Comparison of ENCODE assay signal across 20 cellular contexts in the genomic region with DNA sequence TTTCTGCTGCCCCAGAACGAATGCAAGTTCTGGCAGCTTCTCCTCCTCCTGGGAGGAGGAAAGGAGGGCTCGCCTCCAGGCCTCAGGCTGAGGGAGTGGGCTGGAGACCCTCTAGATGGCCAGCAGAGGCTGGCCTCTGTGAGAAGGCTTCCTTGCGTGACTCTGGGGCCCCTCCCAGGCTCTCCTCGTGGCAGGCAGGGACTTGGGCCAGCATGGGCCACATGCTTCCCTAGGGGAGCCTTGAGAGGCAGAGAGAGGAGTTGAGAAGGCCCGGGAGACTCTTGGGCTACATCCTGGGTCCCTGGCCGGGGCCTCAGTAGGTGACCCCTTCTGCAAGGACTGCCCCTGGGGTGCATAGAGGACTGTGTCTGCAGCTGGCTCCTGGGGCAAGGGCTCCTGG. TPM values are rescaled to one million over a fixed set of nuclear protein-coding genes. Genes with fewer than 3 reads are reported as not detected.
DNase-seq lines count a peak whose midpoint lies in the region; ATAC-seq and TF ChIP-seq lines count a peak whose summit lies in the region.
"Had no signal": no experiment of that assay in that cellular context is flagged by ENCODE, and none has a peak within 500 bp of the region (broad histone marks: within the 10 kb centered on the region; RNA-seq: fewer than 3 reads in every experiment).

No MANE protein-coding gene starts in this region.

- H3K4me3 Mint-ChIP-seq in Calu3 (ENCODE audit: low read depth, unreplicated experiment) (no peak overlapping the region), T-cell (no peak overlapping the region)
- H3K4me3 Mint-ChIP-seq: CD14-positive monocyte had no signal

- peaks cover 68% of the 10 kb centered on the region for H3K4me1 ChIP-seq in left ventricle myocardium inferior

- DNase-seq in Right ventricle myocardium superior (no peak), cardiac septum (ENCODE audit: low spot score) (no peak), left ventricle myocardium inferior (no peak), sciatic nerve (ENCODE audit: low spot score) (no peak), Calu3 (no peak), T-cell (no peak), AG08396 (ENCODE audit: low spot score) (no peak), NAMALWA (ENCODE audit: low spot score) (no peak)
- DNase-seq: 8988T; activated CD4-positive, alpha-beta T cell treated with anti-CD3 and anti-CD28 coated beads for 48 hours; activated naive CD4-positive, alpha-beta T cell treated with Interleukin-2 at 50 U/mL for 16 hours; brain microvascular endothelial cell; DMS53; GOT3; kidney glomerular epithelial cell; mucosa of descending colon; NCI-H524 treated with DMSO at 0.1 percent for 48 hours; stimulated activated CD4-positive, alpha-beta T cell treated with anti-CD3 and anti-CD28 coated beads, Interleukin-2, amount 100 ng/mL, for 24 hours; T1000 had no signal

- H3K36me3 Mint-ChIP-seq in Calu3 (ENCODE audit: insufficient read depth, unreplicated experiment), result peaks cover 5% of the 10 kb centered on the region
- no peaks in the 10 kb centered on the region for H3K36me3 Mint-ChIP-seq in T-cell

- H3K9me3 Mint-ChIP-seq in Calu3 (ENCODE audit: low read depth, unreplicated experiment) (no peaks in the 10 kb centered on the region), T-cell (no peaks in the 10 kb centered on the region)
- H3K9me3 Mint-ChIP-seq: CD14-positive monocyte had no signal

- peak overlapping the region; percentile 86 for H3K27ac ChIP-seq in left ventricle myocardium inferior (replicated peaks)
- H3K27ac ChIP-seq: brain microvascular endothelial cell had no signal

- intact Hi-C loops in Right ventricle myocardium superior (cut with DNase I), result no loop called here
- intact Hi-C loops in cardiac septum (cut with DNase I), result no loop called here
- intact Hi-C loops in left ventricle myocardium inferior (cut with micrococcal nuclease), result no loop called here
- intact Hi-C loops in sciatic nerve (cut with DNase I), result no loop called here
- intact Hi-C loops in Calu3 (cut with micrococcal nuclease; ENCODE audit: unreplicated experiment), result no loop called here

- no peaks in the 10 kb centered on the region for H3K9me3 ChIP-seq in left ventricle myocardium inferior (replicated peaks)
- H3K9me3 ChIP-seq: mucosa of descending colon had no signal

- POLR2A ChIA-PET in T-cell (lab: Charles Lee), result no interaction called here

- H3K4me1 Mint-ChIP-seq in Calu3 (ENCODE audit: low read depth, unreplicated experiment) (peaks cover 11% of the 10 kb centered on the region), T-cell (peaks cover 0 to 1% (median 0%) of the 10 kb centered on the region in 3 donors)

- ATAC-seq in Right ventricle myocardium superior (ENCODE audit: poor library complexity), result peak; percentile 8
- ATAC-seq in sciatic nerve, result peak; percentile 16
- ATAC-seq in T-cell (replicated peaks in 1 of 4), result no peak
- ATAC-seq: mucosa of descending colon had no signal

- H3K27me3 Mint-ChIP-seq in Calu3 (ENCODE audit: unreplicated experiment) (no peaks in the 10 kb centered on the region), T-cell (no peaks in the 10 kb centered on the region)

- TF ChIP-seq CTCF in left ventricle myocardium inferior (IDR thresholded peaks at IDR 0.05; ENCODE audit: borderline replicate concordance) (no peak), Calu3 (IDR thresholded peaks at IDR 0.05; ENCODE audit: unreplicated experiment) (no peak)

- no peak overlapping the region for H3K4me3 ChIP-seq in left ventricle myocardium inferior
- H3K4me3 ChIP-seq: mucosa of descending colon had no signal

- peaks cover 35% of the 10 kb centered on the region for H3K36me3 ChIP-seq in left ventricle myocardium inferior

- no TSS peak for BruUV-seq in Calu3 (replicated peaks; lab: Mats Ljungman, UMichigan)

- no peaks in the 10 kb centered on the region for H3K27me3 ChIP-seq in left ventricle myocardium inferior (ENCODE audit: low read depth)
- H3K27me3 ChIP-seq: brain microvascular endothelial cell had no signal

- no peak overlapping the region for H3K27ac Mint-ChIP-seq in Calu3 (ENCODE audit: unreplicated experiment)
- H3K27ac Mint-ChIP-seq in T-cell, result no peak overlapping the region

- CTCF ChIA-PET in Calu3 (lab: Charles Lee), result no interaction called here
- CTCF ChIA-PET in T-cell (lab: Charles Lee), result no interaction called here

RNA-seq across cellular contexts. Expression of a gene that starts 25.9 kb away (rescaled TPM):
- total RNA-seq in Right ventricle myocardium superior (7.2 TPM), cardiac septum (9.4 TPM), left ventricle myocardium inferior (6.3 TPM), sciatic nerve (20.2 TPM), Calu3 (2022) (0.32 TPM in 1 of 2 replicates, not detected in the other), T-cell (10 to 100 TPM in 3 of 5 donors, 1 to 10 TPM in 2; 3.4 to 20.6 (median 15.4) TPM)

RNA-seq across cellular contexts. Expression of a gene that starts 39.8 kb away (rescaled TPM):
- 18.4 TPM for total RNA-seq in Right ventricle myocardium superior
- 17.5 TPM for total RNA-seq in cardiac septum
- 19.6 TPM for total RNA-seq in left ventricle myocardium inferior
- 34.7 TPM for total RNA-seq in sciatic nerve
- total RNA-seq in Calu3 (2022), result 36.5 and 40.2 TPM in 2 replicates
- 100 to 1,000 TPM in 2 of 5 donors, 10 to 100 TPM in 3; 68.9 to 121 (median 95.6) TPM for total RNA-seq in T-cell

RNA-seq across cellular contexts. Expression of a gene that starts 41.3 kb away (rescaled TPM):
- 44.6 TPM for total RNA-seq in Right ventricle myocardium superior
- 33.8 TPM for total RNA-seq in cardiac septum
- 35.4 TPM for total RNA-seq in left ventricle myocardium inferior
- 30.7 TPM for total RNA-seq in sciatic nerve
- total RNA-seq in Calu3 (2022), result 80.9 and 83.1 TPM in 2 replicates
- 10 to 100 TPM; 23.8 to 44.9 (median 38.1) TPM for total RNA-seq in T-cell

Comparison
In these comparisons a context has a peak if more than half of its experiments do, and no peak if none do; other contexts are left out.
1. ATAC-seq: peak in Right ventricle myocardium superior (single experiment) and sciatic nerve (single experiment); none in T-cell (0 of 4).